In genomic region chr19:2643123-2643737, GRCh38 we compare ENCODE assay signal across 3 cellular contexts. TPM values are rescaled to one million over a fixed set of nuclear protein-coding genes. Genes with fewer than 3 reads are reported as not detected.
"Had no signal": no experiment of that assay in that cellular context is flagged by ENCODE, and none has a peak within 500 bp of the region (broad histone marks: within the 10 kb centered on the region; RNA-seq: fewer than 3 reads in every experiment).

No MANE protein-coding gene starts in this region.

RNA-seq across cellular contexts. Expression of gene GNG7, which starts 59.3 kb away (rescaled TPM):
- total RNA-seq: LHCN-M2, NCI-H460, SJCRH30 had no signal
